In genomic region chr12:1993341-1993740, GRCh38 we compare ENCODE assay signal across 9 cellular contexts. TPM values are rescaled to one million over a fixed set of nuclear protein-coding genes. Genes with fewer than 3 reads are reported as not detected.
DNase-seq lines count a peak whose midpoint lies in the region; ATAC-seq, FAIRE-seq and TF ChIP-seq lines count a peak whose summit lies in the region.
"Had no signal": no experiment of that assay in that cellular context is flagged by ENCODE, and none has a peak within 500 bp of the region (broad histone marks: within the 10 kb centered on the region; RNA-seq: fewer than 3 reads in every experiment).

No MANE protein-coding gene starts in this region.

- H3K27ac ChIP-seq in foreskin keratinocyte, result no peak overlapping the region
- H3K27ac ChIP-seq in SJCRH30, result no peak overlapping the region
- H3K27ac ChIP-seq: psoas muscle had no signal

- ATAC-seq in activated CD8-positive, alpha-beta memory T cell treated with anti-CD3 and anti-CD28 coated beads, Interleukin-2, amount 10 ng/mL, durations not matched to agents 7 days and 5 days, result peak; percentile 43
- ATAC-seq in T-helper 17 cell (peak; percentile 33), foreskin keratinocyte (peak; percentile 98), GM19351 (IDR thresholded peaks at IDR 0.05; ENCODE audit: unreplicated experiment) (no peak)
- ATAC-seq: psoas muscle had no signal

- H3K9me3 Mint-ChIP-seq in activated CD8-positive, alpha-beta memory T cell treated with anti-CD3 and anti-CD28 coated beads, Interleukin-2, amount 10 ng/mL, durations not matched to agents 7 days and 5 days (ENCODE audit: low read depth), result no peaks in the 10 kb centered on the region

- H3K4me1 ChIP-seq in foreskin keratinocyte (peaks cover 4% of the 10 kb centered on the region), SJCRH30 (no peaks in the 10 kb centered on the region)
- H3K4me1 ChIP-seq: psoas muscle had no signal

- CTCF ChIA-PET in activated CD8-positive, alpha-beta memory T cell treated with anti-CD3 and anti-CD28 coated beads, Interleukin-2, amount 10 ng/mL, durations not matched to agents 7 days and 5 days (lab: Charles Lee), result interaction anchor here (1.6 kb wide), 1 partner anchor 41 kb away, joined by 5 read pairs; no protein-coding TSS in a partner anchor

- no peak overlapping the region for H3K4me3 Mint-ChIP-seq in activated CD8-positive, alpha-beta memory T cell treated with anti-CD3 and anti-CD28 coated beads, Interleukin-2, amount 10 ng/mL, durations not matched to agents 7 days and 5 days
- H3K4me3 Mint-ChIP-seq in T-helper 17 cell, result no peak overlapping the region

- no peak overlapping the region for H3K4me3 ChIP-seq in SJCRH30
- H3K4me3 ChIP-seq: psoas muscle had no signal

- H3K27ac Mint-ChIP-seq in activated CD8-positive, alpha-beta memory T cell treated with anti-CD3 and anti-CD28 coated beads, Interleukin-2, amount 10 ng/mL, durations not matched to agents 7 days and 5 days, result peak overlapping the region; percentile 61
- H3K27ac Mint-ChIP-seq in T-helper 17 cell, result peak overlapping the region; percentile 92

- no peaks in the 10 kb centered on the region for H3K27me3 Mint-ChIP-seq in activated CD8-positive, alpha-beta memory T cell treated with anti-CD3 and anti-CD28 coated beads, Interleukin-2, amount 10 ng/mL, durations not matched to agents 7 days and 5 days
- H3K27me3 Mint-ChIP-seq in T-helper 17 cell, result no peaks in the 10 kb centered on the region

- H3K36me3 Mint-ChIP-seq in activated CD8-positive, alpha-beta memory T cell treated with anti-CD3 and anti-CD28 coated beads, Interleukin-2, amount 10 ng/mL, durations not matched to agents 7 days and 5 days, result peaks cover 50% of the 10 kb centered on the region
- peaks cover 12% of the 10 kb centered on the region for H3K36me3 Mint-ChIP-seq in T-helper 17 cell (ENCODE audit: low read depth)

- H3K4me1 Mint-ChIP-seq in activated CD8-positive, alpha-beta memory T cell treated with anti-CD3 and anti-CD28 coated beads, Interleukin-2, amount 10 ng/mL, durations not matched to agents 7 days and 5 days, result peaks cover 42% of the 10 kb centered on the region
- H3K4me1 Mint-ChIP-seq in T-helper 17 cell, result peaks cover 30% of the 10 kb centered on the region

- TF ChIP-seq CTCF in foreskin keratinocyte (conservative IDR thresholded peaks at IDR 0.05), result no peak

- no peaks in the 10 kb centered on the region for H3K9me3 ChIP-seq in T-helper 17 cell (ENCODE audit: control insufficient read depth, low read length, poor library complexity, severe bottlenecking)
- H3K9me3 ChIP-seq in SJCRH30 (replicated peaks), result no peaks in the 10 kb centered on the region; the same call in 1 of the 2 replicates
- H3K9me3 ChIP-seq: psoas muscle had no signal

- H3K27me3 ChIP-seq in foreskin keratinocyte, result no peaks in the 10 kb centered on the region
- no peaks in the 10 kb centered on the region for H3K27me3 ChIP-seq in SJCRH30

- DNase-seq in activated CD8-positive, alpha-beta memory T cell treated with anti-CD3 and anti-CD28 coated beads, Interleukin-2, amount 10 ng/mL, durations not matched to agents 7 days and 5 days, result no peak
- DNase-seq in activated CD8-positive, alpha-beta memory T cell treated with anti-CD3 and anti-CD28 coated beads, Interleukin-2, amount 50 U/mL, for 48 hours, result no peak
- DNase-seq in T-helper 17 cell (no peak), foreskin keratinocyte (peak; percentile 88 to 93), urothelium cell line (ENCODE audit: low spot score) (peak; percentile 49), NCI-H2171 (lab: John Stamatoyannopoulos, UW) (no peak), SJCRH30 (no peak)
- DNase-seq: psoas muscle had no signal

- H3K36me3 ChIP-seq in SJCRH30, result peaks cover 20% of the 10 kb centered on the region

- FAIRE-seq in urothelium cell line (lab: Jason Lieb, UNC), result peak; percentile 63

RNA-seq across cellular contexts. Expression of gene DCP1B, which starts 10.9 kb away (rescaled TPM):
- 10 to 100 TPM; 14.2 to 15.2 TPM for total RNA-seq in activated CD8-positive, alpha-beta memory T cell treated with anti-CD3 and anti-CD28 coated beads, Interleukin-2, amount 10 ng/mL, durations not matched to agents 7 days and 5 days
- total RNA-seq in T-helper 17 cell (10 to 100 TPM in 1 of 2 donors, 1 to 10 TPM in 1; 9.7 to 10.5 TPM), foreskin keratinocyte (7.4 and 7.9 TPM in 2 replicates)
- 6.6 and 6.8 TPM in 2 replicates for polyA plus RNA-seq in foreskin keratinocyte
- 10.6 and 11.8 TPM in 2 replicates for total RNA-seq in SJCRH30 (2014; rRNA removed; shearing (Covaris generic))

RNA-seq across cellular contexts. Expression of gene CACNA1C, which starts 59.4 kb away (rescaled TPM):
- under 1 TPM; 0.14 to 0.26 TPM for total RNA-seq in activated CD8-positive, alpha-beta memory T cell treated with anti-CD3 and anti-CD28 coated beads, Interleukin-2, amount 10 ng/mL, durations not matched to agents 7 days and 5 days
- under 1 TPM; 0.02 to 0.18 TPM for total RNA-seq in T-helper 17 cell
- not detected in 2 replicates for total RNA-seq in foreskin keratinocyte
- polyA plus RNA-seq in foreskin keratinocyte, result not detected in 2 replicates
- total RNA-seq in SJCRH30 (2014; rRNA removed; shearing (Covaris generic)), result not detected in 2 replicates

Comparison
In these comparisons a context has a peak if more than half of its experiments do, and no peak if none do; other contexts are left out.
1. DNase-seq: peak in foreskin keratinocyte (2 of 2) and urothelium cell line (single experiment); none in activated CD8-positive, alpha-beta memory T cell treated with anti-CD3 and anti-CD28 coated beads, Interleukin-2, amount 10 ng/mL, durations not matched to agents 7 days and 5 days (single experiment), activated CD8-positive, alpha-beta memory T cell treated with anti-CD3 and anti-CD28 coated beads, Interleukin-2, amount 50 U/mL, for 48 hours (single experiment), T-helper 17 cell (0 of 3), NCI-H2171 (single experiment) and SJCRH30 (0 of 2).